In genomic region chr3:47910777-47911440, GRCh38 we compare ENCODE assay signal across 9 cellular contexts.
DNase-seq lines count a peak whose midpoint lies in the region; ATAC-seq and TF ChIP-seq lines count a peak whose summit lies in the region.
"Had no signal": no experiment of that assay in that cellular context is flagged by ENCODE, and none has a peak within 500 bp of the region (broad histone marks: within the 10 kb centered on the region; RNA-seq: fewer than 3 reads in every experiment).

No MANE protein-coding gene starts in this region.

- H3K4me3 ChIP-seq in astrocyte of the spinal cord (ENCODE audit: low read depth, low read length) = no peak overlapping the region

- no peaks in the 10 kb centered on the region for H3K27me3 Mint-ChIP-seq in effector memory CD8-positive, alpha-beta T cell

- H3K27ac Mint-ChIP-seq in effector memory CD8-positive, alpha-beta T cell = peak overlapping the region in 1 of 2 donors; percentile 18

- TF ChIP-seq CTCF in astrocyte of the spinal cord (IDR thresholded peaks at IDR 0.05; ENCODE audit: low read depth, low read length) = no peak

- in situ Hi-C loops in astrocyte of the spinal cord (cut with HindIII; ENCODE audit: low sequenced_read_pairs) = no loop called here

- ATAC-seq in GM18520 (IDR thresholded peaks at IDR 0.05; ENCODE audit: unreplicated experiment) = no peak
- ATAC-seq in effector memory CD8-positive, alpha-beta T cell (replicated peaks) = no peak

- H3K36me3 Mint-ChIP-seq in effector memory CD8-positive, alpha-beta T cell (ENCODE audit: insufficient read depth) = peaks cover 39% of the 10 kb centered on the region

- no peaks in the 10 kb centered on the region for H3K9me3 Mint-ChIP-seq in effector memory CD8-positive, alpha-beta T cell

- no peak overlapping the region for H3K4me3 Mint-ChIP-seq in effector memory CD8-positive, alpha-beta T cell

- DNase-seq in AG08395 (ENCODE audit: low spot score) = peak; percentile 84
- DNase-seq in HPDE6-E6E7 (ENCODE audit: extremely low spot score) = peak; percentile 43
- peak; percentile 93 for DNase-seq in astrocyte of the spinal cord (ENCODE audit: low read depth, low spot score)
- peak; percentile 92 for DNase-seq in kidney tubule cell (ENCODE audit: low spot score)
- DNase-seq in effector memory CD8-positive, alpha-beta T cell = no peak
- no peak for DNase-seq in NCI-H2107 (lab: John Stamatoyannopoulos, UW)
- DNase-seq in ureter (ENCODE audit: low spot score) = no peak
- DNase-seq: stimulated activated naive CD4-positive, alpha-beta T cell treated with Interleukin-2 at 50 U/mL for 16 hours had no signal

- no peaks in the 10 kb centered on the region for H3K4me1 Mint-ChIP-seq in effector memory CD8-positive, alpha-beta T cell (ENCODE audit: low read depth in 2 of 2)

Comparison
In these comparisons a context has a peak if more than half of its experiments do, and no peak if none do; other contexts are left out.
1. DNase-seq: peak in AG08395 (single experiment), HPDE6-E6E7 (single experiment), astrocyte of the spinal cord (single experiment) and kidney tubule cell (single experiment); none in effector memory CD8-positive, alpha-beta T cell (0 of 3), NCI-H2107 (single experiment) and ureter (single experiment).